ENCODE assay signal across 29 cellular contexts in genomic region chr1:21541330-21541729, GRCh38. TPM values are rescaled to one million over a fixed set of nuclear protein-coding genes. Genes with fewer than 3 reads are reported as not detected.
"Had no signal": no experiment of that assay in that cellular context is flagged by ENCODE, and none has a peak within 500 bp of the region (broad histone marks: within the 10 kb centered on the region; RNA-seq: fewer than 3 reads in every experiment).

No MANE protein-coding gene starts in this region.

- H3K4me3 ChIP-seq: left lung, sigmoid colon, spleen, thyroid gland, upper lobe of right lung had no signal

- H3K4me1 Mint-ChIP-seq: activated B cell treated with CpG ODN at 0.5 μM for 24 hours; activated naive CD8-positive, alpha-beta T cell treated with anti-CD3 and anti-CD28 coated beads, Interleukin-2, amount 10 ng/mL, durations not matched to agents 7 days and 5 days; immature natural killer cell had no signal

- H3K27ac Mint-ChIP-seq: activated B cell treated with CpG ODN at 0.5 μM for 24 hours; activated naive CD8-positive, alpha-beta T cell treated with anti-CD3 and anti-CD28 coated beads, Interleukin-2, amount 10 ng/mL, durations not matched to agents 7 days and 5 days; activated T-helper 2 cell treated with anti-CD3 and anti-CD28 coated beads, Interferon-gamma antibody, Interleukin-2, Interleukin-4, amounts not matched to agents 10 μg/mL and 5 μg/mL and 100 μg/mL, durations not matched to agents 14 hours and 24 hours and 36 hours; immature natural killer cell had no signal

- H3K9me3 ChIP-seq: left lung, sigmoid colon, spleen, thyroid gland, upper lobe of right lung had no signal

- H3K36me3 Mint-ChIP-seq: activated naive CD8-positive, alpha-beta T cell treated with anti-CD3 and anti-CD28 coated beads, Interleukin-2, amount 10 ng/mL, durations not matched to agents 7 days and 5 days; brain; immature natural killer cell had no signal

- H3K27ac ChIP-seq: thyroid gland, upper lobe of right lung had no signal

- H3K27me3 ChIP-seq: sigmoid colon, thyroid gland, upper lobe of right lung had no signal

- H3K36me3 ChIP-seq: left lung, sigmoid colon, spleen, thyroid gland, upper lobe of right lung had no signal

- H3K9me3 Mint-ChIP-seq: activated B cell treated with CpG ODN at 0.5 μM for 24 hours; activated naive CD8-positive, alpha-beta T cell treated with anti-CD3 and anti-CD28 coated beads, Interleukin-2, amount 10 ng/mL, durations not matched to agents 7 days and 5 days; activated T-cell treated with anti-CD3 and anti-CD28 coated beads, Interleukin-2, amount 50 U/mL, for 4 hours; activated T-helper 2 cell treated with anti-CD3 and anti-CD28 coated beads, Interferon-gamma antibody, Interleukin-2, Interleukin-4, amounts not matched to agents 10 μg/mL and 5 μg/mL and 100 μg/mL, durations not matched to agents 14 hours and 24 hours and 36 hours; brain; immature natural killer cell; nephron had no signal

- DNase-seq: activated B cell treated with CpG ODN at 0.5 μM for 24 hours; activated CD4-positive, alpha-beta T cell treated with anti-CD3 and anti-CD28 coated beads for 4 hours; activated CD4-positive, alpha-beta T cell treated with anti-CD3 and anti-CD28 coated beads, Interleukin-2, amount 50 U/mL, for 48 hours; activated CD8-positive, alpha-beta memory T cell treated with anti-CD3 and anti-CD28 coated beads, Interleukin-2, amount 50 U/mL, for 48 hours; activated naive CD4-positive, alpha-beta T cell; activated naive CD8-positive, alpha-beta T cell treated with anti-CD3 and anti-CD28 coated beads, Interleukin-2, amount 10 ng/mL, durations not matched to agents 7 days and 5 days; activated T-cell treated with anti-CD3 and anti-CD28 coated beads, Interleukin-2, amount 50 U/mL, for 4 hours; central memory CD4-positive, alpha-beta T cell; dermis blood vessel endothelial cell; effector CD8-positive, alpha-beta T cell; erythroblast; immature natural killer cell; kidney glomerular epithelial cell; left lung; mammary epithelial cell; midbrain; occipital lobe; sigmoid colon; spleen; stimulated activated CD4-positive, alpha-beta T cell treated with anti-CD3 and anti-CD28 coated beads, Interleukin-4, amount 100 ng/mL, for 4 hours; stimulated activated naive CD8-positive, alpha-beta T cell treated with anti-CD3 and anti-CD28 coated beads, Interleukin-15, Interleukin-2, amounts not matched to agents 100 U/mL and 50 U/mL, for 24 hours; T-helper 9 cell; thyroid gland; upper lobe of right lung had no signal

- H3K4me3 Mint-ChIP-seq: activated B cell treated with CpG ODN at 0.5 μM for 24 hours; activated naive CD8-positive, alpha-beta T cell treated with anti-CD3 and anti-CD28 coated beads, Interleukin-2, amount 10 ng/mL, durations not matched to agents 7 days and 5 days; activated T-cell treated with anti-CD3 and anti-CD28 coated beads, Interleukin-2, amount 50 U/mL, for 4 hours; brain; immature natural killer cell; nephron had no signal

RNA-seq across cellular contexts. Expression of gene ALPL, which starts 32.1 kb away (rescaled TPM):
- total RNA-seq: activated CD8-positive, alpha-beta memory T cell treated with anti-CD3 and anti-CD28 coated beads for 36 hours; activated naive CD8-positive, alpha-beta T cell treated with anti-CD3 and anti-CD28 coated beads, Interleukin-2, amount 10 ng/mL, durations not matched to agents 7 days and 5 days; activated T-helper 2 cell treated with anti-CD3 and anti-CD28 coated beads, Interferon-gamma antibody, Interleukin-2, Interleukin-4, amounts not matched to agents 10 μg/mL and 5 μg/mL and 100 μg/mL, durations not matched to agents 14 hours and 24 hours and 36 hours; mammary epithelial cell; T-helper 1 cell treated with Interleukin-12 subunit alpha and Interleukin-12 subunit beta and Interleukin-4 antibody, amounts not matched to agents 30 ng/mL and 1 ng/mL, for 36 hours had no signal
